Comparison of ENCODE assay signal across 16 cellular contexts in genomic region chr17:50203086-50203485, GRCh38. TPM values are rescaled to one million over a fixed set of nuclear protein-coding genes. Genes with fewer than 3 reads are reported as not detected.
DNase-seq lines count a peak whose midpoint lies in the region; ATAC-seq and TF ChIP-seq lines count a peak whose summit lies in the region.
"Had no signal": no experiment of that assay in that cellular context is flagged by ENCODE, and none has a peak within 500 bp of the region (broad histone marks: within the 10 kb centered on the region; RNA-seq: fewer than 3 reads in every experiment).

No MANE protein-coding gene starts in this region.

- H4K91ac ChIP-seq in neuronal stem cell (ENCODE audit: low read depth, low read length, poor library complexity), result no peak overlapping the region

- peak overlapping the region; percentile 44 for H3K18ac ChIP-seq in neuronal stem cell (ENCODE audit: low read length)

- H4K8ac ChIP-seq in neuronal stem cell (ENCODE audit: low read depth, low read length), result no peak overlapping the region

- TF ChIP-seq CTCF in left ventricle myocardium inferior (IDR thresholded peaks at IDR 0.05; ENCODE audit: borderline replicate concordance) (no peak), vagina (IDR thresholded peaks at IDR 0.05) (no peak)

- H2AFZ ChIP-seq in neuronal stem cell (ENCODE audit: low read length), result no peak overlapping the region

- H3K9ac ChIP-seq in neuronal stem cell (ENCODE audit: low read depth, low read length, poor library complexity), result no peak overlapping the region

- peak overlapping the region; percentile 34 for H2BK120ac ChIP-seq in neuronal stem cell (ENCODE audit: low read depth, low read length)

- peak overlapping the region; percentile 10 for H2BK15ac ChIP-seq in neuronal stem cell (ENCODE audit: low read length)

- peaks cover 83% of the 10 kb centered on the region for H3K27me3 ChIP-seq in left ventricle myocardium inferior (ENCODE audit: low read depth)
- peaks cover 5 to 50% (median 29%) of the 10 kb centered on the region in 3 experiments for H3K27me3 ChIP-seq in neuronal stem cell (ENCODE audit: control insufficient read depth in 3 of 3, insufficient read depth in 3 of 3, low read depth in 1 of 3, low read length in 3 of 3)
- no peaks in the 10 kb centered on the region for H3K27me3 ChIP-seq in vagina

- WGBS in neuronal stem cell (ENCODE audit: extremely low coverage in 2 of 2, insufficient read length in 2 of 2, insufficient replicate concordance in 1 of 2), 2 donors, result no CpG with 5 or more reads among the region's 14 CpGs

- peak overlapping the region; percentile 46 for H2AK5ac ChIP-seq in neuronal stem cell (ENCODE audit: low read depth, low read length)

- H3K36me3 ChIP-seq in left ventricle myocardium inferior, result peaks cover under 1% of the 10 kb centered on the region
- H3K36me3 ChIP-seq in neuronal stem cell (replicated peaks in 1 of 2; ENCODE audit: control insufficient read depth in 2 of 2, insufficient read depth in 2 of 2, low read length in 2 of 2), result no peaks in the 10 kb centered on the region
- peaks cover 0 to 7% of the 10 kb centered on the region in 2 donors for H3K36me3 ChIP-seq in vagina

- peaks cover 51% of the 10 kb centered on the region for H3K4me1 ChIP-seq in left ventricle myocardium inferior
- H3K4me1 ChIP-seq in neuronal stem cell (ENCODE audit: control insufficient read depth in 2 of 2, insufficient read depth in 1 of 2, low read depth in 1 of 2, low read length in 2 of 2), result peaks cover 17 to 22% of the 10 kb centered on the region in 2 donors
- peaks cover 73% of the 10 kb centered on the region for H3K4me1 ChIP-seq in vagina

- H3K4me2 ChIP-seq in neuronal stem cell (ENCODE audit: insufficient read depth, low read length, poor library complexity, severe bottlenecking), result no peak overlapping the region
- H3K4me2 ChIP-seq: A549 had no signal

- intact Hi-C loops in Right ventricle myocardium inferior (cut with DNase I) (no loop called here), left ventricle myocardium inferior (cut with micrococcal nuclease) (loop anchor here (5.0 kb wide), 1 partner anchor 69 kb away; the partner anchor contains the start of gene TMEM92), vagina (cut with DNase I) (no loop called here)

- peak overlapping the region; percentile 47 for H2BK5ac ChIP-seq in neuronal stem cell (ENCODE audit: low read length)

- no peak overlapping the region for H3K14ac ChIP-seq in neuronal stem cell (ENCODE audit: low read length)

- H3K9me3 ChIP-seq in left ventricle myocardium inferior (replicated peaks) (no peaks in the 10 kb centered on the region), neuronal stem cell (replicated peaks in 1 of 2; ENCODE audit: control insufficient read depth in 2 of 2, insufficient read depth in 1 of 2, low read depth in 1 of 2, low read length in 2 of 2) (no peaks in the 10 kb centered on the region), vagina (no peaks in the 10 kb centered on the region)
- H3K9me3 ChIP-seq: A549 had no signal

- no peak overlapping the region for H3K4me3 ChIP-seq in left ventricle myocardium inferior
- no peak overlapping the region for H3K4me3 ChIP-seq in neuronal stem cell (ENCODE audit: low read length in 2 of 2)
- H3K4me3 ChIP-seq in vagina, result peak overlapping the region; percentile 11 to 30
- H3K4me3 ChIP-seq: A549 had no signal

- H3K27ac ChIP-seq in left ventricle myocardium inferior (replicated peaks), result no peak overlapping the region
- H3K27ac ChIP-seq in neuronal stem cell (replicated peaks; ENCODE audit: low read length), result no peak overlapping the region
- H3K27ac ChIP-seq in vagina, result peak overlapping the region; percentile 97
- H3K27ac ChIP-seq: foreskin keratinocyte had no signal

- H2BK12ac ChIP-seq in neuronal stem cell (ENCODE audit: low read length), result no peak overlapping the region

- peak in 1 of 2 donors; percentile 41 for TF ChIP-seq POLR2A in vagina (IDR thresholded peaks at IDR 0.05)

- no peak overlapping the region for H3K4ac ChIP-seq in neuronal stem cell (ENCODE audit: low read length)

- ATAC-seq in Right ventricle myocardium inferior (no peak), HG02763 (IDR thresholded peaks at IDR 0.05; ENCODE audit: unreplicated experiment) (no peak)
- ATAC-seq: A549; activated CD8-positive, alpha-beta T cell treated with anti-CD3 and anti-CD28 coated beads, Interleukin-2, amount 10 ng/mL, durations not matched to agents 7 days and 5 days; activated naive CD4-positive, alpha-beta T cell treated with anti-CD3 and anti-CD28 coated beads, Interleukin-2, amount 50 U/mL, for 72 hours; foreskin keratinocyte had no signal

- H3K79me1 ChIP-seq in neuronal stem cell (ENCODE audit: low read depth, low read length), result no peaks in the 10 kb centered on the region

- H3K23ac ChIP-seq in neuronal stem cell (ENCODE audit: low read depth, low read length, poor library complexity), result no peak overlapping the region

- DNase-seq in Right ventricle myocardium inferior (ENCODE audit: missing footprints) (peak; percentile 62), left ventricle myocardium inferior (no peak), dedifferentiated amniotic fluid mesenchymal stem cell (ENCODE audit: extremely low spot score) (peak; percentile 72), neuronal stem cell (ENCODE audit: low spot score) (no peak), vagina (ENCODE audit: extremely low spot score in 2 of 2) (no peak), inferior parietal cortex (ENCODE audit: extremely low spot score) (no peak), GOT3 (lab: John Stamatoyannopoulos, UW) (no peak)
- DNase-seq: activated CD8-positive, alpha-beta T cell treated with anti-CD3 and anti-CD28 coated beads, Interleukin-2, amount 10 ng/mL, durations not matched to agents 7 days and 5 days; foreskin keratinocyte; islet precursor cell; naive B cell; T1000 had no signal

RNA-seq across cellular contexts. Expression of gene COL1A1, which starts 1.7 kb away (rescaled TPM):
- total RNA-seq in Right ventricle myocardium inferior (28.2 TPM), left ventricle myocardium inferior (45.8 TPM), vagina (171 TPM)
- polyA plus RNA-seq in neuronal stem cell (2013, experiment 1 of 2), result 17.9 TPM
- 18.4 TPM for polyA plus RNA-seq in neuronal stem cell (2013, experiment 2 of 2)

RNA-seq across cellular contexts. Expression of gene SGCA, which starts 37.3 kb away (rescaled TPM):
- total RNA-seq in Right ventricle myocardium inferior (151 TPM), left ventricle myocardium inferior (137 TPM), vagina (2.2 TPM)
- 0.57 TPM for polyA plus RNA-seq in neuronal stem cell (2013, experiment 1 of 2)
- 0.35 TPM for polyA plus RNA-seq in neuronal stem cell (2013, experiment 2 of 2)
- total RNA-seq: activated CD8-positive, alpha-beta T cell treated with anti-CD3 and anti-CD28 coated beads, Interleukin-2, amount 10 ng/mL, durations not matched to agents 7 days and 5 days; foreskin keratinocyte; RPMI7951 had no signal
- polyA plus RNA-seq: foreskin keratinocyte had no signal

RNA-seq across cellular contexts. Expression of gene PPP1R9B, which starts 52.6 kb away (rescaled TPM):
- 38.4 TPM for total RNA-seq in Right ventricle myocardium inferior
- total RNA-seq in left ventricle myocardium inferior, result 33.0 TPM
- 19.8 TPM for polyA plus RNA-seq in neuronal stem cell (2013, experiment 1 of 2)
- 19.4 TPM for polyA plus RNA-seq in neuronal stem cell (2013, experiment 2 of 2)
- 37.6 TPM for total RNA-seq in vagina

Comparison
In these comparisons a context has a peak if more than half of its experiments do, and no peak if none do; other contexts are left out.
1. DNase-seq: peak in Right ventricle myocardium inferior (single experiment) and dedifferentiated amniotic fluid mesenchymal stem cell (single experiment); none in left ventricle myocardium inferior (single experiment), neuronal stem cell (single experiment), vagina (0 of 2), inferior parietal cortex (single experiment) and GOT3 (single experiment).
2. H3K4me3 ChIP-seq: peak in vagina (2 of 2); none in left ventricle myocardium inferior (single experiment) and neuronal stem cell (0 of 2).
3. RNA of gene SGCA, which starts 37.3 kb away (total RNA-seq): 151 TPM in Right ventricle myocardium inferior (single experiment) and 137 TPM in left ventricle myocardium inferior (single experiment); 2.2 TPM in vagina (single experiment); every median in the first group is over 10 times any median in the second.